In the genomic region with DNA sequence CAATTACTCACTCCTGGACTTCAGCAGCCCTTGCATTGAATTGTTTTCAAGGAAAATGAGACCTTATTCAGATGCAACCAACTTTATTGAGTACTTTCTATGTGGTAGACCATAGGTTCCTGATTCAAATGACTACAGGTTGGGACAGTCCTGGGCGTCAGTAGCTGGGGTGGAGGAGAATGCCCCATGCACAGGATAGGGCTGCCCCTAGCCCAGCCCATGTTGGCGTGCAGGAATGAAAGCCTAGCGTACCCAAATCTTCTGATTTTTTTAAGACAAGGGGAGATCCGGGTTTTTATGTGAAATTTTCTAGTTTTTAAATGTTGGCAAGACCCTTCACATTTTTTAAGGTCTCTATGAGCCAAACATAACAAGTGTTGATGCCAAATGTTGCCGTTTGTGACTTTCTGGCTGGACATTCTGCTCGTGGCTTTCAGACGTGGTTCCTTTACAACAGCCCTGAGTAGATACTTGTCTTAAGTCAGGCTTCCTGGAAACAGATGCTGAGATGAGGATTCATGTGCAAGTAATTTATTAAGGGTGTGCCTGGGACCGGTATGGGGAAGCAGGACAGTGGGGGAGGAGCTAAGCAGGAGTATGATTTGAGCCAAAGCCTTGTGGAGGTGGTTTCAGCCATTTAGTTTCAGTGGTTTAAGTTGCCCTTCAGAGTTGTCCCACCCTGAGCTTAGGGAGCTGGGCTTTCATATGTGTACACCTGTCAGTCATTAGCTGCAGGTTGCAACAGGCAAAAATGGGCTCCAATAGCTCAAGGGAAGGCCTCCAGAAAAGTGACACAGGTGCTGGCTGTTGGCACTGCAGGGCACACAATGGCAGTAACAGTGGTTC, we compare ENCODE assay signal across 11 cellular contexts.
DNase-seq lines count a peak whose midpoint lies in the region; ATAC-seq and TF ChIP-seq lines count a peak whose summit lies in the region.
"Had no signal": no experiment of that assay in that cellular context is flagged by ENCODE, and none has a peak within 500 bp of the region (broad histone marks: within the 10 kb centered on the region; RNA-seq: fewer than 3 reads in every experiment).

No MANE protein-coding gene starts in this region.

- peaks cover 7% of the 10 kb centered on the region for H3K9me3 Mint-ChIP-seq in MCF 10A (ENCODE audit: unreplicated experiment)
- no peaks in the 10 kb centered on the region for H3K9me3 Mint-ChIP-seq in activated naive CD4-positive, alpha-beta T cell treated with anti-CD3 and anti-CD28 coated beads for 36 hours
- no peaks in the 10 kb centered on the region for H3K9me3 Mint-ChIP-seq in T-helper 2 cell treated with Interferon-gamma antibody and Interleukin-4, amounts not matched to agents 5 μg/mL and 100 μg/mL, for 36 hours

- peak; percentile 72 for ATAC-seq in HG03175 (IDR thresholded peaks at IDR 0.05; ENCODE audit: unreplicated experiment)
- peak; percentile 64 for ATAC-seq in aorta (ENCODE audit: low FRiP score)
- ATAC-seq: A549 had no signal

- peaks cover 19% of the 10 kb centered on the region for H3K27me3 Mint-ChIP-seq in MCF 10A (ENCODE audit: insufficient read depth, unreplicated experiment)
- peaks cover 2% of the 10 kb centered on the region for H3K27me3 Mint-ChIP-seq in activated naive CD4-positive, alpha-beta T cell treated with anti-CD3 and anti-CD28 coated beads for 36 hours (ENCODE audit: low read depth)
- H3K27me3 Mint-ChIP-seq in T-helper 2 cell treated with Interferon-gamma antibody and Interleukin-4, amounts not matched to agents 5 μg/mL and 100 μg/mL, for 36 hours (ENCODE audit: low read depth), result no peaks in the 10 kb centered on the region

- no peaks in the 10 kb centered on the region for H3K4me1 ChIP-seq in breast epithelium
- peaks cover 0 to 2% of the 10 kb centered on the region in 2 donors for H3K4me1 ChIP-seq in aorta (ENCODE audit: control insufficient read depth in 1 of 2, insufficient read depth in 2 of 2, low read length in 2 of 2)
- H3K4me1 ChIP-seq: A549 had no signal

- H3K4me1 Mint-ChIP-seq in MCF 10A (ENCODE audit: insufficient read depth, unreplicated experiment), result peaks cover 10% of the 10 kb centered on the region
- no peaks in the 10 kb centered on the region for H3K4me1 Mint-ChIP-seq in activated naive CD4-positive, alpha-beta T cell treated with anti-CD3 and anti-CD28 coated beads for 36 hours (ENCODE audit: low read depth)
- H3K4me1 Mint-ChIP-seq in T-helper 2 cell treated with Interferon-gamma antibody and Interleukin-4, amounts not matched to agents 5 μg/mL and 100 μg/mL, for 36 hours (ENCODE audit: low read depth), result no peaks in the 10 kb centered on the region

- no peak for TF ChIP-seq POLR2A in breast epithelium (IDR thresholded peaks at IDR 0.05)

- no TSS peak for BruUV-seq in MCF 10A (replicated peaks; lab: Mats Ljungman, UMichigan)

- H3K36me3 ChIP-seq in breast epithelium (no peaks in the 10 kb centered on the region), aorta (ENCODE audit: control insufficient read depth in 1 of 2, insufficient read depth in 2 of 2, low read length in 1 of 2) (no peaks in the 10 kb centered on the region)

- H3K27ac ChIP-seq in breast epithelium, result peak overlapping the region; percentile 74 to 82
- no peak overlapping the region for H3K27ac ChIP-seq in aorta (ENCODE audit: low read depth in 1 of 2, low read length in 2 of 2)
- H3K27ac ChIP-seq: A549, HL-60 had no signal

- POLR2A ChIA-PET in MCF 10A (lab: Yijun Ruan, JAX), result interaction anchor here (0.6 to 1.2 kb wide), 3 partner anchors 11 to 1075 kb away, joined by 3 to 4 read pairs (median 3); no protein-coding TSS in a partner anchor

- no peak for TF ChIP-seq CTCF in breast epithelium (IDR thresholded peaks at IDR 0.05)
- no peak for TF ChIP-seq CTCF in MCF 10A (IDR thresholded peaks at IDR 0.05; ENCODE audit: unreplicated experiment)
- no peak for TF ChIP-seq CTCF in epithelial cell of esophagus (IDR thresholded peaks at IDR 0.05; ENCODE audit: insufficient read depth, low read depth, low read length, missing control alignments)

- H3K4me3 ChIP-seq in breast epithelium, result no peak overlapping the region
- no peak overlapping the region for H3K4me3 ChIP-seq in epithelial cell of esophagus (ENCODE audit: low read length)
- no peak overlapping the region for H3K4me3 ChIP-seq in aorta (ENCODE audit: low read length in 2 of 2)
- H3K4me3 ChIP-seq: A549 had no signal

- DNase-seq in breast epithelium (ENCODE audit: low spot score in 2 of 2), result no peak
- DNase-seq in MCF 10A (ENCODE audit: unreplicated experiment), result no peak
- DNase-seq in epithelial cell of esophagus (ENCODE audit: low read depth), result peak; percentile 75
- peak in 1 of 2 donors; percentile 46 for DNase-seq in aorta
- no peak for DNase-seq in activated naive CD4-positive, alpha-beta T cell treated with anti-CD3 and anti-CD28 coated beads for 36 hours
- DNase-seq in T-helper 2 cell treated with Interferon-gamma antibody and Interleukin-4, amounts not matched to agents 5 μg/mL and 100 μg/mL, for 36 hours (ENCODE audit: low spot score), result no peak
- no peak for DNase-seq in amniotic stem cell (lab: John Stamatoyannopoulos, UW)
- DNase-seq: NCI-H446 had no signal

- H3K36me3 Mint-ChIP-seq in MCF 10A (ENCODE audit: insufficient read depth, unreplicated experiment), result no peaks in the 10 kb centered on the region
- no peaks in the 10 kb centered on the region for H3K36me3 Mint-ChIP-seq in activated naive CD4-positive, alpha-beta T cell treated with anti-CD3 and anti-CD28 coated beads for 36 hours (ENCODE audit: low read depth)
- no peaks in the 10 kb centered on the region for H3K36me3 Mint-ChIP-seq in T-helper 2 cell treated with Interferon-gamma antibody and Interleukin-4, amounts not matched to agents 5 μg/mL and 100 μg/mL, for 36 hours (ENCODE audit: low read depth)

- no peak overlapping the region for H3K27ac Mint-ChIP-seq in MCF 10A (ENCODE audit: low read depth, unreplicated experiment)
- no peak overlapping the region for H3K27ac Mint-ChIP-seq in activated naive CD4-positive, alpha-beta T cell treated with anti-CD3 and anti-CD28 coated beads for 36 hours
- H3K27ac Mint-ChIP-seq in T-helper 2 cell treated with Interferon-gamma antibody and Interleukin-4, amounts not matched to agents 5 μg/mL and 100 μg/mL, for 36 hours, result no peak overlapping the region

- H3K4me3 Mint-ChIP-seq in MCF 10A (ENCODE audit: unreplicated experiment), result no peak overlapping the region
- no peak overlapping the region for H3K4me3 Mint-ChIP-seq in activated naive CD4-positive, alpha-beta T cell treated with anti-CD3 and anti-CD28 coated beads for 36 hours
- no peak overlapping the region for H3K4me3 Mint-ChIP-seq in T-helper 2 cell treated with Interferon-gamma antibody and Interleukin-4, amounts not matched to agents 5 μg/mL and 100 μg/mL, for 36 hours

- CTCF ChIA-PET in MCF 10A (lab: Yijun Ruan, JAX), result interaction anchor here (0.6 to 1.4 kb wide), 4 partner anchors 13 to 125 kb away, joined by 3 to 4 read pairs (median 4); no protein-coding TSS in a partner anchor
- CTCF ChIA-PET in activated naive CD4-positive, alpha-beta T cell treated with anti-CD3 and anti-CD28 coated beads for 36 hours (lab: Charles Lee), result no interaction called here

- no peaks in the 10 kb centered on the region for H3K27me3 ChIP-seq in breast epithelium
- H3K27me3 ChIP-seq in aorta (ENCODE audit: control insufficient read depth in 1 of 2, insufficient read depth in 2 of 2, low read length in 1 of 2), result no peaks in the 10 kb centered on the region

- intact Hi-C loops in breast epithelium (cut with DNase I; ENCODE audit: low total_unique reads), result no loop called here
- intact Hi-C loops in MCF 10A (cut with micrococcal nuclease), result no loop called here
- intact Hi-C loops in aorta (cut with DNase I), result no loop called here
- intact Hi-C loops in activated naive CD4-positive, alpha-beta T cell treated with anti-CD3 and anti-CD28 coated beads for 36 hours (cut with micrococcal nuclease), result no loop called here

- WGBS in aorta, 2 donors, result 1 to 3% methylated on average over 8 of the region's 8 CpGs

- H3K9me3 ChIP-seq in breast epithelium, result no peaks in the 10 kb centered on the region
- no peaks in the 10 kb centered on the region for H3K9me3 ChIP-seq in aorta (ENCODE audit: control insufficient read depth, low read length)
- H3K9me3 ChIP-seq: A549 had no signal

Comparison
In these comparisons a context has a peak if more than half of its experiments do, and no peak if none do; other contexts are left out.
1. H3K27ac ChIP-seq: peak in breast epithelium (2 of 2); none in aorta (0 of 2).